In the genomic region with DNA sequence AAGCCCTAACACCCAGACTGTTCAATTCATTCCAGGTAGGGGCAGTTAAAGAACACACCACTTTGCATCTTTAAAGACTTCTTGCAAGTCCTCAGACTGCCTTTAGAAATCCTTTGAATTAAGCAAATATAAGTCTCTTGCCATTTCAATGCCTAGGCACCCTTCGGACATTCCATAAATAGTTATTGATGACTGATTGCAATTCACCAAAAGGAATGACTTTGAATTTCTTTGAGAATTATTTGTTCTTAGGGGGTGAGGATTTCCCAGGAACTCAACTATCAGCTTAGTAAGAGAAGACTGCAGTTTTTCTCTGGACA, we compare ENCODE assay signal across 8 cellular contexts. TPM values are rescaled to one million over a fixed set of nuclear protein-coding genes. Genes with fewer than 3 reads are reported as not detected.
A peak's percentile ranks its signal among the peaks of the same experiment; 100 is the strongest.
DNase-seq lines count a peak whose midpoint lies in the region; ATAC-seq and TF ChIP-seq lines count a peak whose summit lies in the region.

No MANE protein-coding gene starts in this region.

- no peak for TF ChIP-seq CTCF in KMS-11 (conservative IDR thresholded peaks at IDR 0.05; ENCODE audit: low read depth, low read length)

- H3K36me3 ChIP-seq in BLaER1 treated with 17β-estradiol and CSF1 and Interleukin-3, amounts not matched to agents 10 nM and 100 nM = no peaks in the 10 kb centered on the region
- H3K36me3 ChIP-seq in KMS-11 (ENCODE audit: insufficient read depth) (no peaks in the 10 kb centered on the region), neuronal stem cell (replicated peaks in 1 of 2; ENCODE audit: control insufficient read depth in 2 of 2, insufficient read depth in 2 of 2, low read length in 2 of 2) (peaks cover 1 to 22% of the 10 kb centered on the region in 2 donors)

- H3K4me3 ChIP-seq in BLaER1 treated with 17β-estradiol and CSF1 and Interleukin-3, amounts not matched to agents 10 nM and 100 nM = peak overlapping the region; percentile 56 to 74 (median 64); a peak in 17 of 20 replicates
- H3K4me3 ChIP-seq in KMS-11 (IDR thresholded peaks at IDR 0.05; ENCODE audit: insufficient read depth, low read depth, low read length) = no peak overlapping the region
- H3K4me3 ChIP-seq in neuronal stem cell (ENCODE audit: low read length in 2 of 2) = peak overlapping the region; percentile 55 to 75

- no peak overlapping the region for H2BK12ac ChIP-seq in neuronal stem cell (ENCODE audit: low read length)

- no peak for ATAC-seq in effector memory CD8-positive, alpha-beta T cell (replicated peaks)
- ATAC-seq in HG02885 (IDR thresholded peaks at IDR 0.05; ENCODE audit: poor library complexity, unreplicated experiment) (no peak), GM21367 (IDR thresholded peaks at IDR 0.05; ENCODE audit: unreplicated experiment) (no peak)

- peaks cover 3% of the 10 kb centered on the region for H3K79me1 ChIP-seq in neuronal stem cell (ENCODE audit: low read depth, low read length)

- no peaks in the 10 kb centered on the region for H3K36me3 Mint-ChIP-seq in effector memory CD8-positive, alpha-beta T cell (ENCODE audit: insufficient read depth)

- 0 out of 22 replicates have a peak overlapping the region, but pooled peaks of 2 of the 11 experiments have one; percentile 76 to 81 for H3K9ac ChIP-seq in BLaER1 treated with 17β-estradiol and CSF1 and Interleukin-3, amounts not matched to agents 10 nM and 100 nM
- H3K9ac ChIP-seq in KMS-11 (peak overlapping the region; percentile 98), neuronal stem cell (ENCODE audit: low read depth, low read length, poor library complexity) (no peak overlapping the region)

- peak overlapping the region in 9 of 11 experiments; percentile 33 to 68 (median 58); a peak in 9 of 22 replicates for H3K4me2 ChIP-seq in BLaER1 treated with 17β-estradiol and CSF1 and Interleukin-3, amounts not matched to agents 10 nM and 100 nM
- H3K4me2 ChIP-seq in KMS-11 (peak overlapping the region; percentile 77), neuronal stem cell (ENCODE audit: insufficient read depth, low read length, poor library complexity, severe bottlenecking) (peak overlapping the region; percentile 75)

- H3K79me2 ChIP-seq in KMS-11 (ENCODE audit: insufficient read depth, low read depth) = peaks cover 39% of the 10 kb centered on the region

- no peaks in the 10 kb centered on the region for H3K9me3 Mint-ChIP-seq in effector memory CD8-positive, alpha-beta T cell

- peaks cover 20 to 31% of the 10 kb centered on the region in 2 donors for H3K27me3 Mint-ChIP-seq in effector memory CD8-positive, alpha-beta T cell

- H3K4ac ChIP-seq in neuronal stem cell (ENCODE audit: low read length) = no peak overlapping the region

- H4K8ac ChIP-seq in neuronal stem cell (ENCODE audit: low read depth, low read length) = no peak overlapping the region

- peak overlapping the region; percentile 92 for H2AFZ ChIP-seq in KMS-11 (ENCODE audit: low read depth)
- H2AFZ ChIP-seq in neuronal stem cell (ENCODE audit: low read length) = peak overlapping the region; percentile 99

- H4K20me1 ChIP-seq in BLaER1 treated with 17β-estradiol and CSF1 and Interleukin-3, amounts not matched to agents 10 nM and 100 nM = no peaks in the 10 kb centered on the region
- no peaks in the 10 kb centered on the region for H4K20me1 ChIP-seq in KMS-11 (ENCODE audit: insufficient read depth)

- no peak overlapping the region for H2BK15ac ChIP-seq in neuronal stem cell (ENCODE audit: low read length)

- H3K27me3 ChIP-seq in BLaER1 treated with 17β-estradiol and CSF1 and Interleukin-3, amounts not matched to agents 10 nM and 100 nM = no peaks in the 10 kb centered on the region; a peak in 1 of 22 replicates
- H3K27me3 ChIP-seq in KMS-11 (ENCODE audit: insufficient read depth, low read depth) (no peaks in the 10 kb centered on the region), neuronal stem cell (ENCODE audit: control insufficient read depth in 3 of 3, insufficient read depth in 3 of 3, low read depth in 1 of 3, low read length in 3 of 3) (no peaks in the 10 kb centered on the region)

- H3K18ac ChIP-seq in neuronal stem cell (ENCODE audit: low read length) = peak overlapping the region; percentile 96

- WGBS in neuronal stem cell (ENCODE audit: extremely low coverage in 2 of 2, insufficient read length in 2 of 2, insufficient replicate concordance in 1 of 2), 2 donors = no CpG with 5 or more reads among the region's 1 CpG

- no peak for DNase-seq in effector memory CD8-positive, alpha-beta T cell
- DNase-seq in neuronal stem cell (ENCODE audit: low spot score) (no peak), T1000 (lab: John Stamatoyannopoulos, UW) (no peak), NCI-H446 (lab: John Stamatoyannopoulos, UW) (no peak)

- H3K27ac ChIP-seq in BLaER1 treated with 17β-estradiol and CSF1 and Interleukin-3, amounts not matched to agents 10 nM and 100 nM = no peak overlapping the region
- H3K27ac ChIP-seq in KMS-11 = peak overlapping the region; percentile 92; the same call in 1 of the 2 replicates
- peak overlapping the region; percentile 65 for H3K27ac ChIP-seq in neuronal stem cell (replicated peaks; ENCODE audit: low read length)

- H3K4me3 Mint-ChIP-seq in effector memory CD8-positive, alpha-beta T cell = peak overlapping the region; percentile 40 to 48

- peaks cover 0 to 3% (median 0%) of the 10 kb centered on the region in 11 experiments; a peak in 2 of 22 replicates for H3K9me3 ChIP-seq in BLaER1 treated with 17β-estradiol and CSF1 and Interleukin-3, amounts not matched to agents 10 nM and 100 nM (replicated peaks in 1 of 11)
- peaks cover 2 to 18% of the 10 kb centered on the region in 2 donors for H3K9me3 ChIP-seq in neuronal stem cell (replicated peaks in 1 of 2; ENCODE audit: control insufficient read depth in 2 of 2, insufficient read depth in 1 of 2, low read depth in 1 of 2, low read length in 2 of 2)

- peak overlapping the region; percentile 25 for H3K23ac ChIP-seq in neuronal stem cell (ENCODE audit: low read depth, low read length, poor library complexity)

- H3K4me1 Mint-ChIP-seq in effector memory CD8-positive, alpha-beta T cell (ENCODE audit: low read depth in 2 of 2) = peaks cover 8% of the 10 kb centered on the region in 2 donors

- no peak overlapping the region for H2BK120ac ChIP-seq in neuronal stem cell (ENCODE audit: low read depth, low read length)

- no peak overlapping the region for H2AK5ac ChIP-seq in neuronal stem cell (ENCODE audit: low read depth, low read length)

- H2BK5ac ChIP-seq in neuronal stem cell (ENCODE audit: low read length) = no peak overlapping the region

- H3K14ac ChIP-seq in neuronal stem cell (ENCODE audit: low read length) = no peak overlapping the region

- H4K91ac ChIP-seq in neuronal stem cell (ENCODE audit: low read depth, low read length, poor library complexity) = no peak overlapping the region

- peaks cover 0 to 8% (median 0%) of the 10 kb centered on the region in 10 experiments; a peak in 5 of 20 replicates for H3K4me1 ChIP-seq in BLaER1 treated with 17β-estradiol and CSF1 and Interleukin-3, amounts not matched to agents 10 nM and 100 nM
- H3K4me1 ChIP-seq in KMS-11 (ENCODE audit: low read depth, poor library complexity, severe bottlenecking) (peaks cover 25% of the 10 kb centered on the region), neuronal stem cell (ENCODE audit: control insufficient read depth in 2 of 2, insufficient read depth in 1 of 2, low read depth in 1 of 2, low read length in 2 of 2) (peaks cover 3 to 7% of the 10 kb centered on the region in 2 donors)

- no peak overlapping the region for H3K27ac Mint-ChIP-seq in effector memory CD8-positive, alpha-beta T cell

RNA-seq across cellular contexts. Expression of a gene that starts 0.5 kb away (rescaled TPM):
- polyA plus RNA-seq in neuronal stem cell (2013, experiment 1 of 2) = 105 TPM
- 112 TPM for polyA plus RNA-seq in neuronal stem cell (2013, experiment 2 of 2)

RNA-seq across cellular contexts. Expression of a gene that starts 12.9 kb away (rescaled TPM):
- 0.13 TPM for polyA plus RNA-seq in neuronal stem cell (2013, experiment 1 of 2)
- polyA plus RNA-seq in neuronal stem cell (2013, experiment 2 of 2) = 0.08 TPM

RNA-seq across cellular contexts. Expression of a gene that starts 27.5 kb away (rescaled TPM):
- 0.03 TPM for polyA plus RNA-seq in neuronal stem cell (2013, experiment 1 of 2)
- under 0.01 TPM for polyA plus RNA-seq in neuronal stem cell (2013, experiment 2 of 2)

RNA-seq across cellular contexts. Expression of a gene that starts 57.8 kb away (rescaled TPM):
- 0.31 TPM for polyA plus RNA-seq in neuronal stem cell (2013, experiment 1 of 2)
- 0.36 TPM for polyA plus RNA-seq in neuronal stem cell (2013, experiment 2 of 2)

Comparison
In these comparisons a context has a peak if more than half of its experiments do, and no peak if none do; other contexts are left out.
1. H3K27ac ChIP-seq: peak in KMS-11 (single experiment) and neuronal stem cell (single experiment); none in BLaER1 treated with 17β-estradiol and CSF1 and Interleukin-3, amounts not matched to agents 10 nM and 100 nM (0 of 11).
2. Peak in every context shown above with its lines, with median percentiles within 50 percentile points of each other: H3K4me2 ChIP-seq.